In genomic region chr7:27947581-27948278, GRCh38 we compare ENCODE assay signal across 15 cellular contexts.
A peak's percentile ranks its signal among the peaks of the same experiment; 100 is the strongest.
DNase-seq lines count a peak whose midpoint lies in the region; ATAC-seq and TF ChIP-seq lines count a peak whose summit lies in the region.
"Had no signal": no experiment of that assay in that cellular context is flagged by ENCODE, and none has a peak within 500 bp of the region (broad histone marks: within the 10 kb centered on the region; RNA-seq: fewer than 3 reads in every experiment).

No MANE protein-coding gene starts in this region.

- peak overlapping the region in 1 of 2 donors; percentile 46 for H3K27ac Mint-ChIP-seq in T-cell
- H3K27ac Mint-ChIP-seq: stimulated activated effector memory CD8-positive, alpha-beta T cell treated with anti-CD3 and anti-CD28 coated beads, Interleukin-12 subunit alpha, Interleukin-12 subunit beta, amount 100 ng/mL, for 72 hours had no signal

- H3K4me2 ChIP-seq in fibroblast of lung (ENCODE audit: extremely low read depth, insufficient read depth, low read length), result no peak overlapping the region
- H3K4me2 ChIP-seq in neuronal stem cell (ENCODE audit: insufficient read depth, low read length, poor library complexity, severe bottlenecking), result no peak overlapping the region

- H4K20me1 ChIP-seq in fibroblast of lung (ENCODE audit: control insufficient read depth, extremely low read depth, insufficient read depth, low read length), result no peaks in the 10 kb centered on the region

- no peak overlapping the region for H4K8ac ChIP-seq in neuronal stem cell (ENCODE audit: low read depth, low read length)

- H3K4me3 Mint-ChIP-seq in T-cell, result no peak overlapping the region
- H3K4me3 Mint-ChIP-seq: stimulated activated effector memory CD8-positive, alpha-beta T cell treated with anti-CD3 and anti-CD28 coated beads, Interleukin-12 subunit alpha, Interleukin-12 subunit beta, amount 100 ng/mL, for 72 hours had no signal

- H2BK120ac ChIP-seq in neuronal stem cell (ENCODE audit: low read depth, low read length), result no peak overlapping the region

- BruUV-seq in Panc1 (replicated peaks; lab: Mats Ljungman, UMichigan), result no TSS peak

- no peaks in the 10 kb centered on the region for H3K9me3 Mint-ChIP-seq in T-cell
- H3K9me3 Mint-ChIP-seq: stimulated activated effector memory CD8-positive, alpha-beta T cell treated with anti-CD3 and anti-CD28 coated beads, Interleukin-12 subunit alpha, Interleukin-12 subunit beta, amount 100 ng/mL, for 72 hours had no signal

- H2BK12ac ChIP-seq in neuronal stem cell (ENCODE audit: low read length), result no peak overlapping the region

- H3K27ac ChIP-seq in Panc1 (ENCODE audit: low read length) (no peak overlapping the region), fibroblast of lung (ENCODE audit: insufficient read depth, low read length) (no peak overlapping the region), neuronal stem cell (replicated peaks; ENCODE audit: low read length) (no peak overlapping the region)

- H3K36me3 ChIP-seq in Panc1 (ENCODE audit: control insufficient read depth, insufficient read depth, low read length) (no peaks in the 10 kb centered on the region), fibroblast of lung (ENCODE audit: control insufficient read depth, insufficient read depth, low read length) (no peaks in the 10 kb centered on the region), neuronal stem cell (replicated peaks in 1 of 2; ENCODE audit: control insufficient read depth in 2 of 2, insufficient read depth in 2 of 2, low read length in 2 of 2) (no peaks in the 10 kb centered on the region)
- H3K36me3 ChIP-seq: transverse colon had no signal

- peaks cover 16% of the 10 kb centered on the region for H3K36me3 Mint-ChIP-seq in T-cell
- H3K36me3 Mint-ChIP-seq: stimulated activated effector memory CD8-positive, alpha-beta T cell treated with anti-CD3 and anti-CD28 coated beads, Interleukin-12 subunit alpha, Interleukin-12 subunit beta, amount 100 ng/mL, for 72 hours had no signal

- ATAC-seq in Panc1 (peak; percentile 42; the same call in 1 of the 2 replicates), T-cell (replicated peaks in 1 of 4) (no peak), GM21786 (IDR thresholded peaks at IDR 0.05; ENCODE audit: unreplicated experiment) (no peak)
- ATAC-seq: left cardiac atrium; stimulated activated effector memory CD8-positive, alpha-beta T cell treated with anti-CD3 and anti-CD28 coated beads, Interleukin-12 subunit alpha, Interleukin-12 subunit beta, amount 100 ng/mL, for 72 hours had no signal

- H3K4me1 Mint-ChIP-seq in T-cell, result peaks cover 27 to 32% (median 27%) of the 10 kb centered on the region in 3 donors

- DNase-seq in GM03348 (ENCODE audit: low spot score) (peak; percentile 39), Panc1 (ENCODE audit: low read depth, low spot score) (no peak), fibroblast of lung (ENCODE audit: low read depth in 2 of 2) (peak; percentile 10 to 45), neuronal stem cell (ENCODE audit: low spot score) (no peak), T-cell (no peak), NCI-H1694 (lab: John Stamatoyannopoulos, UW) (no peak), T-helper 1 cell (no peak)
- DNase-seq: left cardiac atrium, MV-4-11, NCI-H2029 treated with DMSO at 0.1 percent for 48 hours, NCI-H748 treated with DMSO at 0.1 percent for 48 hours, RPMI8226, transverse colon had no signal

- H2BK15ac ChIP-seq in neuronal stem cell (ENCODE audit: low read length), result no peak overlapping the region

- no peak overlapping the region for H2AK5ac ChIP-seq in neuronal stem cell (ENCODE audit: low read depth, low read length)

- H3K27me3 Mint-ChIP-seq in T-cell, result no peaks in the 10 kb centered on the region

- H3K27me3 ChIP-seq in Panc1 (ENCODE audit: control insufficient read depth, insufficient read depth, low read length) (no peaks in the 10 kb centered on the region), fibroblast of lung (ENCODE audit: control insufficient read depth, insufficient read depth, low read length) (no peaks in the 10 kb centered on the region), neuronal stem cell (ENCODE audit: control insufficient read depth in 3 of 3, insufficient read depth in 3 of 3, low read depth in 1 of 3, low read length in 3 of 3) (peaks cover 0 to 45% (median 0%) of the 10 kb centered on the region in 3 experiments)
- H3K27me3 ChIP-seq: transverse colon had no signal

- peak overlapping the region; percentile 50 for H3K18ac ChIP-seq in neuronal stem cell (ENCODE audit: low read length)

- H3K79me1 ChIP-seq in neuronal stem cell (ENCODE audit: low read depth, low read length), result no peaks in the 10 kb centered on the region

- in situ Hi-C loops in Panc1 (cut with HindIII; ENCODE audit: low pct_unique_long_range_greater_than_20kb, low sequenced_read_pairs), result no loop called here

- POLR2A ChIA-PET in Panc1 (lab: Charles Lee) (no interaction called here), T-cell (lab: Charles Lee) (no interaction called here)

- H3K4ac ChIP-seq in neuronal stem cell (ENCODE audit: low read length), result no peak overlapping the region

- CTCF ChIA-PET in Panc1 (lab: Charles Lee), result no interaction called here
- CTCF ChIA-PET in T-cell (lab: Charles Lee), result no interaction called here

- H3K9ac ChIP-seq in fibroblast of lung (ENCODE audit: insufficient read depth, low read length), result no peak overlapping the region
- H3K9ac ChIP-seq in neuronal stem cell (ENCODE audit: low read depth, low read length, poor library complexity), result no peak overlapping the region

- H2AFZ ChIP-seq in fibroblast of lung (ENCODE audit: low read length) (no peak overlapping the region), neuronal stem cell (ENCODE audit: low read length) (no peak overlapping the region)

- TF ChIP-seq CTCF in Panc1 (IDR thresholded peaks at IDR 0.05), result no peak
- TF ChIP-seq CTCF in fibroblast of lung (conservative IDR thresholded peaks at IDR 0.05 in 1 of 2, IDR thresholded peaks at IDR 0.05 in 1 of 2; ENCODE audit: low read depth in 1 of 2, low read length in 2 of 2), result no peak

- WGBS in neuronal stem cell (ENCODE audit: extremely low coverage in 2 of 2, insufficient read length in 2 of 2, insufficient replicate concordance in 1 of 2), 2 donors, result no CpG with 5 or more reads among the region's 7 CpGs

- no peaks in the 10 kb centered on the region for H3K79me2 ChIP-seq in fibroblast of lung (ENCODE audit: control insufficient read depth, insufficient read depth, low read length)

- intact Hi-C loops in Panc1 (cut with micrococcal nuclease; ENCODE audit: unreplicated experiment), result no loop called here

- H3K4me3 ChIP-seq in Panc1 (ENCODE audit: low read depth in 2 of 2, low read length in 2 of 2), result no peak overlapping the region
- no peak overlapping the region for H3K4me3 ChIP-seq in fibroblast of lung (replicated peaks in 1 of 4; ENCODE audit: control extremely low read depth in 1 of 4, insufficient read depth in 1 of 4, low read depth in 3 of 4, low read length in 4 of 4)
- no peak overlapping the region for H3K4me3 ChIP-seq in neuronal stem cell (ENCODE audit: low read length in 2 of 2)
- H3K4me3 ChIP-seq: transverse colon had no signal

- no peaks in the 10 kb centered on the region; the same call in 1 of the 2 replicates for H3K4me1 ChIP-seq in Panc1 (ENCODE audit: control insufficient read depth, insufficient read depth, low read length)
- no peaks in the 10 kb centered on the region for H3K4me1 ChIP-seq in fibroblast of lung (ENCODE audit: control insufficient read depth, extremely low read depth, insufficient read depth, low read length)
- peaks cover 0 to 1% of the 10 kb centered on the region in 2 donors for H3K4me1 ChIP-seq in neuronal stem cell (ENCODE audit: control insufficient read depth in 2 of 2, insufficient read depth in 1 of 2, low read depth in 1 of 2, low read length in 2 of 2)

- no peak overlapping the region for H3K14ac ChIP-seq in neuronal stem cell (ENCODE audit: low read length)

- no peak overlapping the region for H4K91ac ChIP-seq in neuronal stem cell (ENCODE audit: low read depth, low read length, poor library complexity)

- H3K9me3 ChIP-seq in Panc1 (ENCODE audit: control insufficient read depth, insufficient read depth, low read depth, low read length), result no peaks in the 10 kb centered on the region
- H3K9me3 ChIP-seq in fibroblast of lung (ENCODE audit: control insufficient read depth, insufficient read depth, low read depth, low read length), result no peaks in the 10 kb centered on the region
- H3K9me3 ChIP-seq in neuronal stem cell (replicated peaks in 1 of 2; ENCODE audit: control insufficient read depth in 2 of 2, insufficient read depth in 1 of 2, low read depth in 1 of 2, low read length in 2 of 2), result no peaks in the 10 kb centered on the region
- H3K9me3 ChIP-seq: transverse colon had no signal

- H3K23ac ChIP-seq in neuronal stem cell (ENCODE audit: low read depth, low read length, poor library complexity), result no peak overlapping the region

- H2BK5ac ChIP-seq in neuronal stem cell (ENCODE audit: low read length), result no peak overlapping the region

Comparison
In these comparisons a context has a peak if more than half of its experiments do, and no peak if none do; other contexts are left out.
1. DNase-seq: peak in GM03348 (single experiment) and fibroblast of lung (2 of 2); none in Panc1 (single experiment), neuronal stem cell (single experiment), T-cell (0 of 34), NCI-H1694 (single experiment) and T-helper 1 cell (0 of 5).